ENCODE assay signal across 8 cellular contexts in the genomic region with DNA sequence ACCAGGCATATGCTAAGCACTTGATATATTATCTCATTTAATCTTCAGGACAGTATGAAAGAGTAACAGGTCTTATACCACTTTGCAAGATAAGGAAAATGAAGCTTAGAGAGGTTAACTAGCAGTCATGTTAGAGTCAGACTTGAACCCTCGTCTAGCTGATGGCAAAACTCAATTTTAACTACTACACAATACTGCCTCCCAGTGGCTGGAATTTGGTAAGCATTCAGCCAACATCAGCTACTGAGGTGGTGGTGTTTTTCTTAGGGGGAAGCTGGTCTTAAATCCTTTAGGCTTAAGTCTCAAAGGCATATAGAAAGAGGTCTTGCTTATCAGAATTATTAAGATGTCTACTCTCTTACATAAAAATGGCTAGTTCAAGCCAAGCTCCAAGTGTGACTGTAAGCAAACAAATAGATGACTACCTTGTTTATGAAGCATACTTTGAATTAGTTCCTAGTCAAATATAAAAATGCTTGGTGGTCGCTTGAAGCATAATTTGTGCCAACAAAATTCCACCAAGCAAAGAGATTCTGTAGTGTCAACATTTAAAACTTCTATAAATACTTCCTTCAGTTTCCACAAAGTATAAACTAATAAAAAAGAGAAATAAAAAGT.
DNase-seq lines count a peak whose midpoint lies in the region; ATAC-seq and TF ChIP-seq lines count a peak whose summit lies in the region.

No MANE protein-coding gene starts in this region.

- in situ Hi-C loops in brain microvascular endothelial cell (cut with HindIII; ENCODE audit: low pct_ligation_motif_present, low sequenced_read_pairs): no loop called here

- no peaks in the 10 kb centered on the region for H3K23me2 ChIP-seq in H9 (ENCODE audit: insufficient read length, low read depth, low read length, poor library complexity, severe bottlenecking)

- no peak overlapping the region for H4K8ac ChIP-seq in H9 (replicated peaks; ENCODE audit: insufficient read length, low read depth, low read length)

- DNase-seq in DMS 273 (lab: John Stamatoyannopoulos, UW; ENCODE audit: unreplicated experiment) (peak; percentile 62), DMS 273 treated with DMSO at 0.1 percent for 48 hours (lab: John Stamatoyannopoulos, UW) (no peak), H9 (peak; percentile 65), NAMALWA (ENCODE audit: low spot score) (peak; percentile 58), brain microvascular endothelial cell (peak; percentile 47), kidney tubule cell (ENCODE audit: low spot score) (peak; percentile 57)
- DNase-seq in activated naive CD4-positive, alpha-beta T cell treated with anti-CD3 and anti-CD28 coated beads, Interleukin-2, amount 10 ng/mL, durations not matched to agents 7 days and 5 days: no peak

- H3K56ac ChIP-seq in H9 (ENCODE audit: insufficient read length, low read depth, low read length): no peak overlapping the region

- CTCF ChIA-PET in activated naive CD4-positive, alpha-beta T cell treated with anti-CD3 and anti-CD28 coated beads, Interleukin-2, amount 10 ng/mL, durations not matched to agents 7 days and 5 days (lab: Charles Lee): interaction anchor here (0.6 to 1.7 kb wide), 3 partner anchors 103 to 891 kb away, joined by 3 to 6 read pairs (median 4); no protein-coding TSS in a partner anchor

- H3K4me1 ChIP-seq in H9 (ENCODE audit: insufficient read depth, low read length): no peaks in the 10 kb centered on the region

- no peak overlapping the region for H4K5ac ChIP-seq in H9 (ENCODE audit: insufficient read length, low read depth, low read length)

- no peaks in the 10 kb centered on the region for H3K36me3 Mint-ChIP-seq in H9 (ENCODE audit: insufficient read depth in 1 of 3, low read depth in 3 of 3)
- H3K36me3 Mint-ChIP-seq in activated naive CD4-positive, alpha-beta T cell treated with anti-CD3 and anti-CD28 coated beads, Interleukin-2, amount 10 ng/mL, durations not matched to agents 7 days and 5 days: no peaks in the 10 kb centered on the region

- H3K79me1 ChIP-seq in H9 (ENCODE audit: insufficient read depth, low read depth, low read length, poor library complexity, severe bottlenecking): no peaks in the 10 kb centered on the region

- H2BK5ac ChIP-seq in H9 (ENCODE audit: insufficient read length, low read length): no peak overlapping the region

- no peak overlapping the region for H2BK120ac ChIP-seq in H9 (ENCODE audit: low read depth, low read length, poor library complexity, severe bottlenecking)

- no peak overlapping the region for H2BK20ac ChIP-seq in H9 (ENCODE audit: low read depth, low read length, poor library complexity, severe bottlenecking)

- H3K4me3 Mint-ChIP-seq in H9: no peak overlapping the region
- no peak overlapping the region for H3K4me3 Mint-ChIP-seq in activated naive CD4-positive, alpha-beta T cell treated with anti-CD3 and anti-CD28 coated beads, Interleukin-2, amount 10 ng/mL, durations not matched to agents 7 days and 5 days

- WGBS in H9 (ENCODE audit: extremely low coverage, insufficient read length, low lambda C conversion rate): no CpG with 5 or more reads among the region's 2 CpGs

- no peak overlapping the region for H4K91ac ChIP-seq in H9 (ENCODE audit: insufficient read length, low read depth, low read length)

- no peak overlapping the region for H3K18ac ChIP-seq in H9 (ENCODE audit: insufficient read length, low read depth, low read length)

- no peak overlapping the region for H2BK12ac ChIP-seq in H9 (ENCODE audit: insufficient read length, low read depth, low read length)

- no peak overlapping the region for H3T11ph ChIP-seq in H9 (ENCODE audit: low read length)

- H2AK5ac ChIP-seq in H9 (ENCODE audit: insufficient read length, low read length): no peak overlapping the region

- no peaks in the 10 kb centered on the region for H3K9me3 Mint-ChIP-seq in H9
- H3K9me3 Mint-ChIP-seq in activated naive CD4-positive, alpha-beta T cell treated with anti-CD3 and anti-CD28 coated beads, Interleukin-2, amount 10 ng/mL, durations not matched to agents 7 days and 5 days: no peaks in the 10 kb centered on the region

- H2AFZ ChIP-seq in H9 (ENCODE audit: low read length): no peak overlapping the region

- no peak overlapping the region for H3K27ac Mint-ChIP-seq in H9
- H3K27ac Mint-ChIP-seq in activated naive CD4-positive, alpha-beta T cell treated with anti-CD3 and anti-CD28 coated beads, Interleukin-2, amount 10 ng/mL, durations not matched to agents 7 days and 5 days: no peak overlapping the region

- no peak overlapping the region for H3K4me2 ChIP-seq in H9 (ENCODE audit: insufficient read depth, insufficient read length, low read length)

- H4K20me1 ChIP-seq in H9 (ENCODE audit: control insufficient read depth, insufficient read depth, insufficient read length): no peaks in the 10 kb centered on the region

- H2BK15ac ChIP-seq in H9 (ENCODE audit: low read depth, low read length): no peak overlapping the region

- no peak overlapping the region for H3K4me3 ChIP-seq in brain microvascular endothelial cell (ENCODE audit: low read depth, low read length)

- H3K27me3 ChIP-seq in H9 (ENCODE audit: insufficient read depth, low read length) (no peaks in the 10 kb centered on the region), brain microvascular endothelial cell (replicated peaks) (no peaks in the 10 kb centered on the region)

- no peaks in the 10 kb centered on the region for H3K27me3 Mint-ChIP-seq in H9 (ENCODE audit: low read depth)
- H3K27me3 Mint-ChIP-seq in activated naive CD4-positive, alpha-beta T cell treated with anti-CD3 and anti-CD28 coated beads, Interleukin-2, amount 10 ng/mL, durations not matched to agents 7 days and 5 days: no peaks in the 10 kb centered on the region

- peaks cover 0 to 4% of the 10 kb centered on the region in 2 experiments; a peak in 1 of 4 replicates for H3K4me1 Mint-ChIP-seq in H9
- no peaks in the 10 kb centered on the region for H3K4me1 Mint-ChIP-seq in activated naive CD4-positive, alpha-beta T cell treated with anti-CD3 and anti-CD28 coated beads, Interleukin-2, amount 10 ng/mL, durations not matched to agents 7 days and 5 days

- no peak for ATAC-seq in GM19324 (IDR thresholded peaks at IDR 0.05; ENCODE audit: low FRiP score, unreplicated experiment)

- H3K23ac ChIP-seq in H9 (ENCODE audit: insufficient read length, low read depth, low read length): no peak overlapping the region

- no peaks in the 10 kb centered on the region for H3K36me3 ChIP-seq in brain microvascular endothelial cell (replicated peaks)

- H3K9me3 ChIP-seq in H9 (ENCODE audit: control insufficient read depth, low read depth, low read length): no peaks in the 10 kb centered on the region

- H3K27ac ChIP-seq in H9 (ENCODE audit: insufficient read length, low read depth, low read length): no peak overlapping the region
- H3K27ac ChIP-seq in brain microvascular endothelial cell: no peak overlapping the region

- H3K14ac ChIP-seq in H9 (ENCODE audit: insufficient read depth, low read length): no peak overlapping the region

- no peak overlapping the region for H3K9ac ChIP-seq in H9 (ENCODE audit: extremely low read depth, insufficient read length, low read length)

- TF ChIP-seq CTCF in H9 (conservative IDR thresholded peaks at IDR 0.05): peak; percentile 89
- TF ChIP-seq CTCF in brain microvascular endothelial cell (IDR thresholded peaks at IDR 0.05; ENCODE audit: low read depth, low read length, missing control alignments): peak; percentile 73

- H3K79me2 ChIP-seq in H9 (ENCODE audit: insufficient read depth, low read length): no peaks in the 10 kb centered on the region

- no peak overlapping the region for H3K4ac ChIP-seq in H9 (ENCODE audit: low read depth, low read length)

Comparison
In these comparisons a context has a peak if more than half of its experiments do, and no peak if none do; other contexts are left out.
1. DNase-seq: peak in DMS 273 (single experiment), H9 (single experiment), NAMALWA (single experiment), brain microvascular endothelial cell (single experiment) and kidney tubule cell (single experiment); none in DMS 273 treated with DMSO at 0.1 percent for 48 hours (single experiment) and activated naive CD4-positive, alpha-beta T cell treated with anti-CD3 and anti-CD28 coated beads, Interleukin-2, amount 10 ng/mL, durations not matched to agents 7 days and 5 days (single experiment).